ENCODE assay signal across 11 cellular contexts in the genomic region with DNA sequence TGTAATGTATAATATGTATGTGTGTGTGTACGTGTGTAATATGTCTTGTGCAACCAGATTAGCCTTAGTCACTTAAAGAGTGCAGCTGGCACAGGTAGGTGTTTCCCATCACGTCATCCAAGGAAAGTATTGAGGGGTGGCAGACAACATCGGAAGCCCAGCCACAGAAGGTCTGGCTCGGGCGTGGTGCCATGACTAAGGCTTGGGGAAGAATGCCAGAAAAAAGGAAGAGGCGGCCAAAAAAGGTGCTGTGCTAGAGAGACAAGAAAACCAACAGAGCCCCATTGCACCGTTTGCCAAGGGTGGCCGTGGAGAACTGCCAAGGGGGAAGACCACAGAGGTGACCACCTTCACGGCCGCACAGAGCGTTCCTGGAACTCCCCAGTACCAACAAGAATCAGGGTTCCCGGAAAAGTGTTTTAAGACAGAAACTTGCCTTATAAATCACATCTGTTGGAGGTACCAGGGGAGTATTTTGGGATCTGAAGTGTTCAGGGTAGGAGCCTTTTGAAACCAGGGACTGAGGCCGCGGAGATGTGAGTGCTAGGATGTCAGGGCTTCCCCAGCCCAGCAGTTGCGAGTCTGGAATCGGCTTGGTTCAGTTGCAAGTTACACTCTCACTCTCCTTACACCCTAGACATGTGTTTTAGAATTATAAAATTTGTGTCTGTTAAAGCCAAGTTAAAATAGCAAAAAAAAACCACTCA.
A peak's percentile ranks its signal among the peaks of the same experiment; 100 is the strongest.
DNase-seq lines count a peak whose midpoint lies in the region; ATAC-seq, FAIRE-seq and TF ChIP-seq lines count a peak whose summit lies in the region.
"Had no signal": no experiment of that assay in that cellular context is flagged by ENCODE, and none has a peak within 500 bp of the region (broad histone marks: within the 10 kb centered on the region; RNA-seq: fewer than 3 reads in every experiment).

No MANE protein-coding gene starts in this region.

- H3K27me3 ChIP-seq in ascending aorta: no peaks in the 10 kb centered on the region
- H3K27me3 ChIP-seq: BLaER1 had no signal

- no peak for FAIRE-seq in A549 (lab: Jason Lieb, UNC)

- ATAC-seq in A549 (peak; percentile 39 to 48; a peak in 4 of 6 replicates), GM19395 (IDR thresholded peaks at IDR 0.05; ENCODE audit: unreplicated experiment) (no peak), GM21360 (IDR thresholded peaks at IDR 0.05; ENCODE audit: unreplicated experiment) (no peak)
- ATAC-seq in activated T-cell treated with anti-CD3 and anti-CD28 coated beads, Interleukin-2, amount 50 U/mL, for 4 hours: no peak
- ATAC-seq: activated CD4-positive, CD25-positive, alpha-beta regulatory T cell treated with anti-CD3 and anti-CD28 coated beads, Interleukin-2, amount 50 U/mL, for 24 hours had no signal

- 0 out of 3 replicates have a peak overlapping the region, but pooled peaks have one; percentile 11 for H3K4me2 ChIP-seq in A549
- H3K4me2 ChIP-seq: BLaER1 had no signal

- DNase-seq in A549 (ENCODE audit: low read depth in 1 of 2, low spot score in 1 of 2): peak; percentile 10 to 38
- peak; percentile 28 for DNase-seq in LHCN-M2 (ENCODE audit: low read depth)
- peak in 1 of 2 donors; percentile 75 for DNase-seq in ascending aorta (ENCODE audit: low spot score in 2 of 2)
- DNase-seq in kidney glomerular epithelial cell (lab: John Stamatoyannopoulos, UW): peak; percentile 24
- DNase-seq in activated T-cell treated with anti-CD3 and anti-CD28 coated beads, Interleukin-2, amount 50 U/mL, for 4 hours: no peak
- DNase-seq in GOT3 (lab: John Stamatoyannopoulos, UW): no peak
- DNase-seq: hippocampal formation had no signal

- no peaks in the 10 kb centered on the region for H3K36me3 Mint-ChIP-seq in activated T-cell treated with anti-CD3 and anti-CD28 coated beads, Interleukin-2, amount 50 U/mL, for 4 hours (ENCODE audit: insufficient read depth)

- whole genome bisulfite sequencing in A549 (ENCODE audit: missing lambda C conversion rate): 54% methylated on average over 16 of the region's 16 CpGs

- H3K4me3 ChIP-seq in A549 (no peak overlapping the region), ascending aorta (peak overlapping the region in 1 of 2 donors; percentile 38)
- H3K4me3 ChIP-seq: BLaER1 had no signal

- no peak for TF ChIP-seq EP300 in A549 (IDR thresholded peaks at IDR 0.05)

- no peak overlapping the region for H3K27ac ChIP-seq in A549
- peak overlapping the region; percentile 44 to 73 for H3K27ac ChIP-seq in ascending aorta
- H3K27ac ChIP-seq: BLaER1 had no signal

- POLR2A ChIA-PET in A549 (lab: Yijun Ruan, JAX): no interaction called here

- no peaks in the 10 kb centered on the region for H3K9me3 Mint-ChIP-seq in activated T-cell treated with anti-CD3 and anti-CD28 coated beads, Interleukin-2, amount 50 U/mL, for 4 hours

- H3K27me3 Mint-ChIP-seq in activated T-cell treated with anti-CD3 and anti-CD28 coated beads, Interleukin-2, amount 50 U/mL, for 4 hours (ENCODE audit: low read depth): no peaks in the 10 kb centered on the region

- H3K4me1 Mint-ChIP-seq in activated T-cell treated with anti-CD3 and anti-CD28 coated beads, Interleukin-2, amount 50 U/mL, for 4 hours (ENCODE audit: low read depth): peaks cover 41% of the 10 kb centered on the region

- H3K9me3 ChIP-seq in A549: no peaks in the 10 kb centered on the region
- H3K9me3 ChIP-seq in ascending aorta: no peaks in the 10 kb centered on the region
- H3K9me3 ChIP-seq: BLaER1 had no signal

- no peak for TF ChIP-seq RAD21 in A549 (conservative IDR thresholded peaks at IDR 0.05 in 1 of 2, IDR thresholded peaks at IDR 0.05 in 1 of 2)

- H3K4me3 Mint-ChIP-seq in activated T-cell treated with anti-CD3 and anti-CD28 coated beads, Interleukin-2, amount 50 U/mL, for 4 hours: no peak overlapping the region

- TF ChIP-seq POLR2A in A549 (IDR thresholded peaks at IDR 0.05; ENCODE audit: low read length): no peak

- intact Hi-C loops in ascending aorta (cut with DNase I): no loop called here

- TF ChIP-seq CTCF in A549 (IDR thresholded peaks at IDR 0.05) (no peak), ascending aorta (IDR thresholded peaks at IDR 0.05) (no peak)

- no peaks in the 10 kb centered on the region for H3K36me3 ChIP-seq in ascending aorta
- H3K36me3 ChIP-seq: BLaER1 had no signal

- 0 out of 3 replicates have a peak, but pooled peaks cover 7% of the 10 kb centered on the region for H3K4me1 ChIP-seq in A549
- peaks cover 0 to 13% of the 10 kb centered on the region in 2 donors for H3K4me1 ChIP-seq in ascending aorta

- CTCF ChIA-PET in A549 (lab: Yijun Ruan, JAX): no interaction called here

TF ChIP-seq in A549, 52 proteins besides CTCF, POLR2A, EP300 and RAD21:
- no peak for TF ChIP-seq TP53 (CRISPR knock-in tag; IDR thresholded peaks at IDR 0.05)
- TF ChIP-seq RFX5 (IDR thresholded peaks at IDR 0.05): no peak
- no peak for TF ChIP-seq SREBF2 (IDR thresholded peaks at IDR 0.05)
- no peak for TF ChIP-seq HOXA7 (CRISPR knock-in tag; IDR thresholded peaks at IDR 0.05)
- TF ChIP-seq ZC3H11A (IDR thresholded peaks at IDR 0.05): no peak
- TF ChIP-seq HOXB13 (CRISPR knock-in tag; IDR thresholded peaks at IDR 0.05; ENCODE audit: low read depth): no peak
- no peak for TF ChIP-seq KDM1A (IDR thresholded peaks at IDR 0.05; ENCODE audit: low read depth)
- TF ChIP-seq CHD2 (IDR thresholded peaks at IDR 0.05; ENCODE audit: low read length, partially characterized antibody): no peak
- TF ChIP-seq HDAC2 (IDR thresholded peaks at IDR 0.05): no peak
- TF ChIP-seq, protein P1, sequence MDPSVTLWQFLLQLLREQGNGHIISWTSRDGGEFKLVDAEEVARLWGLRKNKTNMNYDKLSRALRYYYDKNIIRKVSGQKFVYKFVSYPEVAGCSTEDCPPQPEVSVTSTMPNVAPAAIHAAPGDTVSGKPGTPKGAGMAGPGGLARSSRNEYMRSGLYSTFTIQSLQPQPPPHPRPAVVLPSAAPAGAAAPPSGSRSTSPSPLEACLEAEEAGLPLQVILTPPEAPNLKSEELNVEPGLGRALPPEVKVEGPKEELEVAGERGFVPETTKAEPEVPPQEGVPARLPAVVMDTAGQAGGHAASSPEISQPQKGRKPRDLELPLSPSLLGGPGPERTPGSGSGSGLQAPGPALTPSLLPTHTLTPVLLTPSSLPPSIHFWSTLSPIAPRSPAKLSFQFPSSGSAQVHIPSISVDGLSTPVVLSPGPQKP (IDR thresholded peaks at IDR 0.05; ENCODE audit: low read depth, low read length): no peak

Comparison
In these comparisons a context has a peak if more than half of its experiments do, and no peak if none do; other contexts are left out.
1. ATAC-seq: peak in A549 (2 of 2); none in activated T-cell treated with anti-CD3 and anti-CD28 coated beads, Interleukin-2, amount 50 U/mL, for 4 hours (0 of 2), GM19395 (single experiment) and GM21360 (single experiment).
2. DNase-seq: peak in A549 (2 of 2), LHCN-M2 (single experiment) and kidney glomerular epithelial cell (single experiment); none in activated T-cell treated with anti-CD3 and anti-CD28 coated beads, Interleukin-2, amount 50 U/mL, for 4 hours (single experiment) and GOT3 (single experiment).
3. H3K27ac ChIP-seq: peak in ascending aorta (2 of 2); none in A549 (0 of 2).